13 cellular contexts compared by ENCODE assay signal in genomic region chr6:25186919-25187318, GRCh38.
"Had no signal": no experiment of that assay in that cellular context is flagged by ENCODE, and none has a peak within 500 bp of the region (broad histone marks: within the 10 kb centered on the region; RNA-seq: fewer than 3 reads in every experiment).

No MANE protein-coding gene starts in this region.

- H3K27me3 ChIP-seq: ascending aorta, breast epithelium, tibial artery, uterus had no signal

- H3K4me3 ChIP-seq: ascending aorta, breast epithelium, lung, tibial artery, uterus had no signal

- H3K4me3 Mint-ChIP-seq: activated naive CD4-positive, alpha-beta T cell treated with anti-CD3 and anti-CD28 coated beads, Interleukin-2, amount 10 ng/mL, durations not matched to agents 7 days and 5 days; endodermal cell; stimulated activated memory B cell treated with anti-CD40 and anti-IgM and Interleukin-4, amounts not matched to agents 10 μg/mL and 1 μg/mL and 100 μg/mL, for 72 hours; T-helper 2 cell treated with Interferon-gamma antibody and Interleukin-4, amounts not matched to agents 5 μg/mL and 100 μg/mL, for 36 hours had no signal

- H3K4me1 ChIP-seq: ascending aorta, breast epithelium, uterus had no signal

- H3K27ac ChIP-seq: ascending aorta, breast epithelium, tibial artery, uterus had no signal

- H3K27ac Mint-ChIP-seq: activated naive CD4-positive, alpha-beta T cell treated with anti-CD3 and anti-CD28 coated beads, Interleukin-2, amount 10 ng/mL, durations not matched to agents 7 days and 5 days; endodermal cell; stimulated activated memory B cell treated with anti-CD40 and anti-IgM and Interleukin-4, amounts not matched to agents 10 μg/mL and 1 μg/mL and 100 μg/mL, for 72 hours; T-helper 2 cell treated with Interferon-gamma antibody and Interleukin-4, amounts not matched to agents 5 μg/mL and 100 μg/mL, for 36 hours had no signal

- ATAC-seq: left colon; stimulated activated memory B cell treated with anti-CD40 and anti-IgM and Interleukin-4, amounts not matched to agents 10 μg/mL and 1 μg/mL and 100 μg/mL, for 72 hours had no signal

- H3K36me3 Mint-ChIP-seq: activated naive CD4-positive, alpha-beta T cell treated with anti-CD3 and anti-CD28 coated beads, Interleukin-2, amount 10 ng/mL, durations not matched to agents 7 days and 5 days; stimulated activated memory B cell treated with anti-CD40 and anti-IgM and Interleukin-4, amounts not matched to agents 10 μg/mL and 1 μg/mL and 100 μg/mL, for 72 hours had no signal

- H3K9me3 Mint-ChIP-seq: endodermal cell; stimulated activated memory B cell treated with anti-CD40 and anti-IgM and Interleukin-4, amounts not matched to agents 10 μg/mL and 1 μg/mL and 100 μg/mL, for 72 hours; T-helper 2 cell treated with Interferon-gamma antibody and Interleukin-4, amounts not matched to agents 5 μg/mL and 100 μg/mL, for 36 hours had no signal

- DNase-seq: activated naive CD4-positive, alpha-beta T cell treated with anti-CD3 and anti-CD28 coated beads, Interleukin-2, amount 10 ng/mL, durations not matched to agents 7 days and 5 days; activated T-cell treated with anti-CD3 and anti-CD28 coated beads, Interleukin-2, amount 50 U/mL, for 1 hour; endodermal cell; erythroblast; left colon; retina; tibial artery; uterus had no signal

- H3K36me3 ChIP-seq: ascending aorta, breast epithelium, tibial artery, uterus had no signal

- H3K4me1 Mint-ChIP-seq: activated naive CD4-positive, alpha-beta T cell treated with anti-CD3 and anti-CD28 coated beads, Interleukin-2, amount 10 ng/mL, durations not matched to agents 7 days and 5 days; endodermal cell; stimulated activated memory B cell treated with anti-CD40 and anti-IgM and Interleukin-4, amounts not matched to agents 10 μg/mL and 1 μg/mL and 100 μg/mL, for 72 hours had no signal

- H3K9me3 ChIP-seq: ascending aorta, breast epithelium, tibial artery, uterus had no signal
